ENCODE assay signal across 8 cellular contexts in the genomic region with DNA sequence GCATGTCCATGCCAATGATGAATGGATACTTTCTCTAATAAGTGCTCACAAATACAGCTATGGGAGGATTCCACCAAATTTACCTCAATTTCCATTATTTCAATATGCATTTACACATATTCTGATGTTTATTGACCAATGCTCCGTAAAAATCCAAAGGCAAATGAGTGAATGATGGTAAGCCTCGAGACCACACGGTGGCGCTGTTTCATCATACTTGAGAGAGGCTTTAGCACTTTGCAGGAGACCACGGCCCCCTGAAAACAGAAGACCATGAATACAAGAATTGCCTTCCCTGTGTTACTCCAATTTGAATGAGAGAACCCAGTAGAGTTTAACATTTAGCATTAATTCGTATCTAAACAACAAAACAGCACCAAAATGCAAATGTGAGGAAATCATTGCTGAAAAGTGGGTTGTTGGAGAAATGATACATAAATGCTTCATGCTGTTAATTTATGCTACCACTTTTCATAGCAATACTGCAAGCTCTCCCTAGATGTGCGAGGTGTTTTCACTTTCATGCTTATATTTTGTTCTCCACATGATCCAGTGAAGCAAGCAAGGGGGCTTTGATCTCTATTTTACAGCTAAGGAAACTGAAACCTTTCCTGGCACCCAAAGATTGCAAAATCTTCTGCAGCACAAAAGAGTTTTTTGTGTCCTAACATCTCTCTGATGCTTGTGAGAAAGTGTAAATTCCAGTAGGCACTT.
DNase-seq lines count a peak whose midpoint lies in the region; ATAC-seq and TF ChIP-seq lines count a peak whose summit lies in the region.

No MANE protein-coding gene starts in this region.

- no peak for DNase-seq in AG09309 (ENCODE audit: low read depth)
- DNase-seq in NCI-H2029 treated with DMSO at 0.1 percent for 48 hours (lab: John Stamatoyannopoulos, UW), result peak; percentile 52
- peak; percentile 19 for DNase-seq in UCSD-AML1 (lab: John Stamatoyannopoulos, UW; ENCODE audit: unreplicated experiment)
- peak; percentile 26 for DNase-seq in brain pericyte (ENCODE audit: low read depth, low spot score)
- DNase-seq in inferior parietal cortex (ENCODE audit: extremely low spot score), result peak; percentile 96
- DNase-seq in stimulated activated CD4-positive, alpha-beta T cell treated with anti-CD3 and anti-CD28 coated beads, Interleukin-12 subunit alpha, Interleukin-12 subunit beta, amount 100 ng/mL, for 48 hours (ENCODE audit: low read depth in 2 of 3, low spot score in 1 of 3), result peak in 2 of 3 donors; percentile 27 to 50

- ATAC-seq in GM19035 (IDR thresholded peaks at IDR 0.05; ENCODE audit: unreplicated experiment), result peak; percentile 43
- no peak for ATAC-seq in GM21737 (IDR thresholded peaks at IDR 0.05; ENCODE audit: unreplicated experiment)

- peak; percentile 81 for TF ChIP-seq CTCF in AG09309 (IDR thresholded peaks at IDR 0.05; ENCODE audit: control insufficient read depth, insufficient read depth, low read depth, low read length, missing control alignments)

- no peak overlapping the region for H3K4me3 ChIP-seq in AG09309 (ENCODE audit: control insufficient read depth, low read depth, low read length)
